In the genomic region with DNA sequence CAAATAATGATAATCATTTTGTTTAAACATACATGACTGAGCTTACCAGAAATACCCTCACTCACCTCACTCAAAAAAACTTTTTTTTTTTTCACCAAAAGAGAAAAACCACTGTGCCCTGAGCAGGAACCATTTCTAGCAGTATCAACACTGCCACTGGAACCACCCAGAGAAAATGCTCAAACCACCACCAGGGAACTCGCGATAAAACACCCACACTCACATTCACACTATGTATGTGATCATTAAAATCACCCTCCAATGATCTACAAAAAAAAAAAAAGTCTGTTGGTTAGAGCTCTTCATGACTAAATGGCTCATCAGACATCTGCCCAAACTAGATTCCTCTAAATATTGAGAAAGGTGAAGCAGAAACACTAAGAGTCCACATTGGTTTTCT, we compare ENCODE assay signal across 15 cellular contexts.
"Had no signal": no experiment of that assay in that cellular context is flagged by ENCODE, and none has a peak within 500 bp of the region (broad histone marks: within the 10 kb centered on the region; RNA-seq: fewer than 3 reads in every experiment).

No MANE protein-coding gene starts in this region.

- DNase-seq: activated effector memory CD4-positive, alpha-beta T cell treated with anti-CD3 and anti-CD28 coated beads, Interleukin-2, amount 50 U/mL, for 16 hours; aorta; brain microvascular endothelial cell; central memory CD4-positive, alpha-beta T cell; colonic mucosa; erythroblast; foreskin melanocyte; glutamatergic neuron; hippocampal formation; islet precursor cell; lower lobe of right lung; occipital lobe; posterior cingulate gyrus; sigmoid colon had no signal

- H3K9me3 Mint-ChIP-seq: nephron had no signal

- ATAC-seq: lower lobe of right lung had no signal

- H3K27ac Mint-ChIP-seq: nephron had no signal

- H3K4me3 Mint-ChIP-seq: nephron had no signal
